In the genomic region with DNA sequence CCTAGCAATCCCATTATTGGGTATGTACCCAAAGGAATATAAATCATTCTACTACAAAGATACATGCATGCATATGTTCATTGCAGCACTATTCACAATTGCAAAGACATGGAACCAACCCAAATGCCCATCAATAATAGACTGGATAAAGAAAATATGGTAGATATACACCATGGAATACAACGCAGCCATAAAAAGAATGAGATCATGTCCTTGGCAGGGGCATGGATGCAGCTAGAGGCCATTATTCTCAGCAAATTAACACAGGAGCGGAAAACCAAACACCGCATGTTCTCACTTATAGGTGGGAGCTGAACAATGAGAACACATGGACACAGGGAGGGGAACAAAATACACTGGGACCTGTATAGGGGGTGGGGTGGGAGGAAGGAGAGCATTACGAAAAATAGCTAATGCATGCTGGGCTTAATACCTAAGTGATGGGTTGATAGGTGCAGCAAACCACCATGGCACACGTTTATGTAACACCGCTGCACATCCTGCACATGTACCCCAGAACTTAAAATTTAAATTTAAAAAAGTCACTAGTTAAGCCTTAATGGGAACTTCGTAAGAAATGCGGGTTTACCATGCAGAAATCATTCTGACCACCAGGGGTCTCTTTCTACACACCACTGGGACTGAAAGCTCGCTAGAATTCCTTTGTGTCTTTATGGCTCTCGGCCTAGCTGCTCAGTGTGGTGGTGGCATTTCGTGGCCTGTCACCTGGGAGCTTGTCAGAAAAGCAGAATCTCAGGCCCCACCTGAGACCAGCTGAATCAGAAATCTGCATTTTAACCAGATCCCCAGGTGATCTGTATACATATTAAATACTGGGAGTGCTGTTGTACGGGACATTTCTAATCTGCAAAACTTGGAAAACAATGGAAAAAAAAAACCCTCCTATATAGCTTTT, we compare ENCODE assay signal across 8 cellular contexts. TPM values are rescaled to one million over a fixed set of nuclear protein-coding genes. Genes with fewer than 3 reads are reported as not detected.
DNase-seq lines count a peak whose midpoint lies in the region; ATAC-seq and TF ChIP-seq lines count a peak whose summit lies in the region.
"Not testable (repeated sequence)": the region's sequence is repeated elsewhere in the genome, so short reads cannot be mapped to it uniquely, and the experiment has no call there.

No MANE protein-coding gene starts in this region.

- not testable (repeated sequence) for H3K36me3 ChIP-seq in CD4-positive, CD25-positive, alpha-beta regulatory T cell (ENCODE audit: control insufficient read depth, insufficient read depth, low read length); kidney epithelial cell (ENCODE audit: control insufficient read depth, insufficient read depth, low read length)

- H3K4me1 ChIP-seq in CD4-positive, CD25-positive, alpha-beta regulatory T cell (ENCODE audit: control insufficient read depth, insufficient read depth, low read length, poor library complexity, severe bottlenecking): not testable (repeated sequence)

- not testable (repeated sequence) for H3K4me1 Mint-ChIP-seq in CD4-positive, CD25-positive, alpha-beta regulatory T cell

- not testable (repeated sequence) for H3K27me3 ChIP-seq in CD4-positive, CD25-positive, alpha-beta regulatory T cell (ENCODE audit: control insufficient read depth, insufficient read depth, low read length); kidney epithelial cell (ENCODE audit: control insufficient read depth, insufficient read depth, low read length)

- peaks cover 18% of the 10 kb centered on the region for H3K36me3 Mint-ChIP-seq in CD4-positive, CD25-positive, alpha-beta regulatory T cell

- not testable (repeated sequence) for H3K27ac Mint-ChIP-seq in CD4-positive, CD25-positive, alpha-beta regulatory T cell

- H3K4me3 ChIP-seq in CD4-positive, CD25-positive, alpha-beta regulatory T cell (ENCODE audit: low read depth, low read length); kidney epithelial cell (ENCODE audit: low read depth, low read length): not testable (repeated sequence)

- not testable (repeated sequence) for H3K27ac ChIP-seq in CD4-positive, CD25-positive, alpha-beta regulatory T cell (ENCODE audit: insufficient read depth, low read length, poor library complexity, severe bottlenecking)
- H3K27ac ChIP-seq in caudate nucleus (ENCODE audit: low read depth, low read length): peak overlapping the region; percentile 14

- not testable (repeated sequence) for H3K9me3 ChIP-seq in CD4-positive, CD25-positive, alpha-beta regulatory T cell (ENCODE audit: control insufficient read depth in 2 of 2, low read length in 2 of 2)

- DNase-seq in CD4-positive, CD25-positive, alpha-beta regulatory T cell: peak; percentile 9 to 75 (median 49)
- peak; percentile 42 for DNase-seq in NCI-H510A (lab: John Stamatoyannopoulos, UW)
- DNase-seq in activated CD4-positive, alpha-beta T cell treated with anti-CD3 and anti-CD28 coated beads for 1 hour: peak; percentile 9
- peak in 54 of 61 donors; percentile 1 to 81 (median 29) for DNase-seq in caudate nucleus (lab: John Stamatoyannopoulos, UW)
- DNase-seq in kidney epithelial cell (ENCODE audit: low read depth): not testable (repeated sequence)
- DNase-seq in stimulated activated CD4-positive, alpha-beta T cell treated with anti-CD3 and anti-CD28 coated beads, Interleukin-1b, Interleukin-23, amount 100 ng/mL, for 4 hours (ENCODE audit: low read depth in 2 of 2): peak; percentile 15 to 38

- peak; percentile 78 for TF ChIP-seq CTCF in kidney epithelial cell (IDR thresholded peaks at IDR 0.05; ENCODE audit: insufficient read depth, low read length, poor library complexity, severe bottlenecking)

- H3K9me3 Mint-ChIP-seq in CD4-positive, CD25-positive, alpha-beta regulatory T cell: not testable (repeated sequence)

- H3K27me3 Mint-ChIP-seq in CD4-positive, CD25-positive, alpha-beta regulatory T cell: peaks cover 13% of the 10 kb centered on the region

- H3K4me3 Mint-ChIP-seq in CD4-positive, CD25-positive, alpha-beta regulatory T cell: not testable (repeated sequence)

- ATAC-seq in CD4-positive, CD25-positive, alpha-beta regulatory T cell (ENCODE audit: low read depth in 2 of 2): peak; percentile 66 to 76
- ATAC-seq in GM19438 (IDR thresholded peaks at IDR 0.05; ENCODE audit: low read depth, unreplicated experiment): peak; percentile 85
- ATAC-seq in HG03565 (IDR thresholded peaks at IDR 0.05; ENCODE audit: unreplicated experiment): peak; percentile 67

RNA-seq across cellular contexts. Expression of a gene that starts 9.5 kb away (rescaled TPM):
- not detected for total RNA-seq in CD4-positive, CD25-positive, alpha-beta regulatory T cell
- not detected for polyA plus RNA-seq in CD4-positive, CD25-positive, alpha-beta regulatory T cell
- 146 and 171 TPM in 2 replicates for total RNA-seq in kidney epithelial cell

RNA-seq across cellular contexts. Expression of a gene that starts 39.6 kb away (rescaled TPM):
- 27.3 TPM for total RNA-seq in CD4-positive, CD25-positive, alpha-beta regulatory T cell
- 10 to 100 TPM; 47.0 to 54.7 (median 53.8) TPM for polyA plus RNA-seq in CD4-positive, CD25-positive, alpha-beta regulatory T cell
- 40.7 and 44.4 TPM in 2 replicates for total RNA-seq in kidney epithelial cell

RNA-seq across cellular contexts. Expression of a gene that starts 53.6 kb away (rescaled TPM):
- not detected for total RNA-seq in CD4-positive, CD25-positive, alpha-beta regulatory T cell
- not detected for polyA plus RNA-seq in CD4-positive, CD25-positive, alpha-beta regulatory T cell
- 0.17 and 2.1 TPM in 2 replicates for total RNA-seq in kidney epithelial cell

Comparison
In these comparisons a context has a peak if more than half of its experiments do, and no peak if none do; other contexts are left out.
1. RNA of a gene that starts 9.5 kb away (total RNA-seq): 146 to 171 TPM in kidney epithelial cell; not detected in CD4-positive, CD25-positive, alpha-beta regulatory T cell (single experiment); every median in the first group is over 100 times any median in the second.
2. Peak in every context shown above with its lines, with median percentiles within 50 percentile points of each other: ATAC-seq.